Comparison of ENCODE assay signal across 1 cellular context in the genomic region with DNA sequence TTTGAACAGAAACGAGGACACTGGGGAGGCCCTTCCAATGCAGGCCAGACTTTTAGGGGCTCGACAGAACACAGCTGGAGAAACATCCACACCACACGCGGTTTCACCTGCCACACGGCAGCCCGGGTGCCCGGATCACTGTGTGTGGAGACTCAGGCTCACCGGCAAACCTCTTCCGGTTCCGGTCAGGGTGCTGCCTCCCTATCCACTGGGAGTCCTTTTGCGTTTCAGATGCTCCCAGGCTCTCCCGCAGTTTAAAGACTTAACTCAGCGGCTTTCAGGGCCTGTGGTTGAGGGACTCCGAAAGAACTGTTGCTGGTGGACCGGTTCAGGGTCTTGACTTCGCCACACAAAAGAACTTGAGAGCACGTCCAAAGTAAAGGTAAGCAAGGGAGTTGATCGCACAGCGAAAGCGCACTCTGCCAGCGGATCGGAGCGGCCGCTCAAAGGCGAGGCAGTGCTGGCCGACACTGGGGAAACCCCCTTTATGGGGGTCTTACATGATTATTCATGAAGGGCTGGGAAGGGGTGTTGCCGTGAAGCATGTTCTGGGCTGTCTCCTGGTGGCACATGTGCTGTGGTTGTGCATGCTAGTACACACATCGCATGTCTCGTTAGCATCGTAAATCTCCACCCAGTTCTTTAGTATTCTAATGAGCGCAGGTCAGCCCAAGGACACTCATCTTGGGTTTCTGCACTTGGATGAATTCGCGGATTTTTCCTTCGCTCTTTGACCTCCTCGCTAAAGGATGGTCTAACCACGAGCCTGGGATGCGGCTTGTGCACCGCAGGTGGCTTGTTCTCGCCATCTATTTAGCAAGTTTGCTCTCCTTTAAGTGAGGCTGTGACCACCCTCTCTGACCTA.
TF ChIP-seq lines count a peak whose summit lies in the region.

No MANE protein-coding gene starts in this region.

TF ChIP-seq in GM12878, 131 proteins besides CTCF, POLR2A, EP300 and RAD21 (continued from another document):
- TF ChIP-seq REST (IDR thresholded peaks at IDR 0.05; ENCODE audit: low read depth, low read length) (no peak), KDM1A (IDR thresholded peaks at IDR 0.05; ENCODE audit: borderline replicate concordance) (no peak), ZNF24 (IDR thresholded peaks at IDR 0.05) (no peak)
